In genomic region chr3:26247669-26248068, GRCh38 we compare ENCODE assay signal across 24 cellular contexts.
"Had no signal": no experiment of that assay in that cellular context is flagged by ENCODE, and none has a peak within 500 bp of the region (broad histone marks: within the 10 kb centered on the region; RNA-seq: fewer than 3 reads in every experiment).

No MANE protein-coding gene starts in this region.

- H3K4me3 Mint-ChIP-seq: effector memory CD8-positive, alpha-beta T cell; immature natural killer cell; natural killer cell; stimulated activated effector memory CD8-positive, alpha-beta T cell treated with anti-CD3 and anti-CD28 coated beads, Interleukin-12 subunit alpha, Interleukin-12 subunit beta, amount 100 ng/mL, for 72 hours had no signal

- DNase-seq: cerebellar nuclear complex; cortex of kidney; effector memory CD8-positive, alpha-beta T cell; foreskin fibroblast; heart right ventricle; hypothalamus; immature natural killer cell; mesenchymal stem cell; natural killer cell; stimulated activated CD4-positive, alpha-beta T cell treated with anti-CD3 and anti-CD28 coated beads, Interleukin-2, amount 100 ng/mL, for 24 hours; stimulated activated CD4-positive, alpha-beta T cell treated with anti-CD3 and anti-CD28 coated beads, Interleukin-4, amount 100 ng/mL, for 24 hours; stimulated activated naive CD4-positive, alpha-beta T cell treated with Interleukin-2 at 50 U/mL for 16 hours; stomach; thyroid gland had no signal

- H3K36me3 Mint-ChIP-seq: immature natural killer cell; stimulated activated effector memory CD8-positive, alpha-beta T cell treated with anti-CD3 and anti-CD28 coated beads, Interleukin-12 subunit alpha, Interleukin-12 subunit beta, amount 100 ng/mL, for 72 hours had no signal

- H3K36me3 ChIP-seq: gastroesophageal sphincter, heart right ventricle, prostate gland, right atrium auricular region, stomach, thyroid gland, vagina had no signal

- H3K27me3 Mint-ChIP-seq: effector memory CD8-positive, alpha-beta T cell had no signal

- H3K9me3 ChIP-seq: gastroesophageal sphincter, prostate gland, right atrium auricular region, stomach, thyroid gland, vagina had no signal

- H3K27ac ChIP-seq: epithelial cell of prostate, gastroesophageal sphincter, heart right ventricle, prostate gland, right atrium auricular region, stomach, thyroid gland, vagina had no signal

- H3K27me3 ChIP-seq: gastroesophageal sphincter, heart right ventricle, right atrium auricular region, stomach, thyroid gland, vagina had no signal

- H3K4me1 ChIP-seq: gastroesophageal sphincter, prostate gland, right atrium auricular region, stomach, thyroid gland, vagina had no signal

- H3K9me3 Mint-ChIP-seq: stimulated activated effector memory CD8-positive, alpha-beta T cell treated with anti-CD3 and anti-CD28 coated beads, Interleukin-12 subunit alpha, Interleukin-12 subunit beta, amount 100 ng/mL, for 72 hours had no signal

- H3K4me1 Mint-ChIP-seq: immature natural killer cell; natural killer cell; stimulated activated effector memory CD8-positive, alpha-beta T cell treated with anti-CD3 and anti-CD28 coated beads, Interleukin-12 subunit alpha, Interleukin-12 subunit beta, amount 100 ng/mL, for 72 hours had no signal

- H3K4me3 ChIP-seq: gastroesophageal sphincter, heart right ventricle, lung, prostate gland, right atrium auricular region, stomach, thyroid gland, vagina had no signal

- ATAC-seq: effector memory CD8-positive, alpha-beta T cell; esophagus mucosa; gastroesophageal sphincter; heart right ventricle; left lobe of liver; natural killer cell; sciatic nerve; stimulated activated effector memory CD8-positive, alpha-beta T cell treated with anti-CD3 and anti-CD28 coated beads, Interleukin-12 subunit alpha, Interleukin-12 subunit beta, amount 100 ng/mL, for 72 hours had no signal

- H3K27ac Mint-ChIP-seq: effector memory CD8-positive, alpha-beta T cell; immature natural killer cell; natural killer cell; stimulated activated effector memory CD8-positive, alpha-beta T cell treated with anti-CD3 and anti-CD28 coated beads, Interleukin-12 subunit alpha, Interleukin-12 subunit beta, amount 100 ng/mL, for 72 hours had no signal
